In the genomic region with DNA sequence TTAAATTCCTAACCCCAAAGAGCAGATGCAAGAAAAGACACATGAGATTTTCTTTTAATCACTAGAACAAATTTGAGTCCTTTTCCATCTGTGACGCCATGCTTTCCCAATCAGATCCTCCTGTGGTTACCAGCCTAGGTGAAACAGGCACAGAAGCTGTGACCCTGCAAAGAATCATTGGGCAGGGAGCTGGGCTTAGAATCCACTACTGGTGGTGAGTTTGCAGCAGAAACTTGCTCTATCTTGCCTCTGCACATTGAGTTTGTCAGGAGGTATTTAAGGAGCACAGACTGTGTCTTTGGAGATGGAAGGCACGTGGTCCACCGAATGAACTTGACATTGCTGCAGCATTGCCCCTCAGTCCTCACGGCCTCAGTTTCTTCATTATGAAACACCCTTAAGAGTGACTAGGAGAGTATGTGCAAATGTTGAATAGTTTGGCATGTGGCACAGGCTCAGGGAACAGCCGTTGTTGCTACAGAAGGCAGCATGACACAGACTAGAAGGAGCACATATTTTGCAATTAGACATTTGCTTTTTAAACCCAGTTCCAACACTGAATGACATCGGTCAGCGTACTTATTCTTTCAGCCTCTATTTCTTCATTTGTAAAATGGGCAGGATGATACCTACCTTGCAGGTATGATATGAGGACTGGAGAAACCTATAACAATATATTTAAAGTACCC, we compare ENCODE assay signal across 21 cellular contexts.
DNase-seq lines count a peak whose midpoint lies in the region; ATAC-seq and TF ChIP-seq lines count a peak whose summit lies in the region.
"Had no signal": no experiment of that assay in that cellular context is flagged by ENCODE, and none has a peak within 500 bp of the region (broad histone marks: within the 10 kb centered on the region; RNA-seq: fewer than 3 reads in every experiment).

No MANE protein-coding gene starts in this region.

- WGBS in ovary, 3 donors, result 80 to 95% (median 95%) methylated on average over 7 of the region's 7 CpGs

- peaks cover 88% of the 10 kb centered on the region for H3K4me1 Mint-ChIP-seq in nephron
- H3K4me1 Mint-ChIP-seq: activated CD8-positive, alpha-beta memory T cell treated with anti-CD3 and anti-CD28 coated beads, Interleukin-2, amount 10 ng/mL, durations not matched to agents 7 days and 5 days; stimulated activated effector memory CD8-positive, alpha-beta T cell treated with anti-CD3 and anti-CD28 coated beads, Interleukin-12 subunit alpha, Interleukin-12 subunit beta, amount 100 ng/mL, for 72 hours; T-cell had no signal

- H3K4me3 ChIP-seq in dorsolateral prefrontal cortex (no peak overlapping the region), ovary (no peak overlapping the region)
- H3K4me3 ChIP-seq: coronary artery, suprapubic skin, vagina had no signal

- no peaks in the 10 kb centered on the region for H3K9me3 Mint-ChIP-seq in nephron
- H3K9me3 Mint-ChIP-seq: nephron progenitor cell; stimulated activated effector memory CD8-positive, alpha-beta T cell treated with anti-CD3 and anti-CD28 coated beads, Interleukin-12 subunit alpha, Interleukin-12 subunit beta, amount 100 ng/mL, for 72 hours; T-cell had no signal

- no peaks in the 10 kb centered on the region for H3K36me3 Mint-ChIP-seq in nephron (ENCODE audit: low read depth)
- H3K36me3 Mint-ChIP-seq: activated CD8-positive, alpha-beta memory T cell treated with anti-CD3 and anti-CD28 coated beads, Interleukin-2, amount 10 ng/mL, durations not matched to agents 7 days and 5 days; stimulated activated effector memory CD8-positive, alpha-beta T cell treated with anti-CD3 and anti-CD28 coated beads, Interleukin-12 subunit alpha, Interleukin-12 subunit beta, amount 100 ng/mL, for 72 hours; T-cell had no signal

- intact Hi-C loops in dorsolateral prefrontal cortex (cut with DNase I), result no loop called here
- intact Hi-C loops in ovary (cut with DNase I), result no loop called here
- intact Hi-C loops in posterior vena cava (cut with DNase I), result no loop called here

- peaks cover 6% of the 10 kb centered on the region for H3K27me3 Mint-ChIP-seq in nephron (ENCODE audit: low read depth)

- no peak for TF ChIP-seq EP300 in ovary (IDR thresholded peaks at IDR 0.05)

- POLR2A ChIA-PET in RWPE1 (lab: Yijun Ruan, JAX; ENCODE audit: low non-redundant PET), result no interaction called here

- peaks cover 9% of the 10 kb centered on the region for H3K4me1 ChIP-seq in ovary (ENCODE audit: insufficient read depth)

- H3K27ac ChIP-seq in RWPE1, result peak overlapping the region; percentile 38; the same call in 1 of the 2 replicates
- H3K27ac ChIP-seq in dorsolateral prefrontal cortex, result peak overlapping the region in 37 of 59 donors; percentile 4 to 73 (median 38)
- no peak overlapping the region for H3K27ac ChIP-seq in ovary
- H3K27ac ChIP-seq: coronary artery, suprapubic skin, vagina had no signal

- no peak for TF ChIP-seq CTCF in RWPE1 (conservative IDR thresholded peaks at IDR 0.05; ENCODE audit: low read depth)
- no peak for TF ChIP-seq CTCF in dorsolateral prefrontal cortex (IDR thresholded peaks at IDR 0.05 in 54 of 56, conservative IDR thresholded peaks at IDR 0.05 in 2 of 56; ENCODE audit: low read depth in 1 of 56, partially characterized antibody in 56 of 56)
- no peak for TF ChIP-seq CTCF in nephron (IDR thresholded peaks at IDR 0.05; ENCODE audit: unreplicated experiment in 3 of 3)
- TF ChIP-seq CTCF in ovary (IDR thresholded peaks at IDR 0.05), result no peak

- no peak for ATAC-seq in HG03571 (IDR thresholded peaks at IDR 0.05; ENCODE audit: unreplicated experiment)
- ATAC-seq: activated CD8-positive, alpha-beta memory T cell treated with anti-CD3 and anti-CD28 coated beads, Interleukin-2, amount 10 ng/mL, durations not matched to agents 7 days and 5 days; stimulated activated effector memory CD8-positive, alpha-beta T cell treated with anti-CD3 and anti-CD28 coated beads, Interleukin-12 subunit alpha, Interleukin-12 subunit beta, amount 100 ng/mL, for 72 hours; T-cell had no signal

- no peaks in the 10 kb centered on the region for H3K36me3 ChIP-seq in ovary
- H3K36me3 ChIP-seq: vagina had no signal

- H3K27me3 ChIP-seq in dorsolateral prefrontal cortex (no peaks in the 10 kb centered on the region), ovary (no peaks in the 10 kb centered on the region)
- H3K27me3 ChIP-seq: suprapubic skin, vagina had no signal

- DNase-seq in Ammon's horn (ENCODE audit: low spot score) (peak; percentile 48), RWPE1 (ENCODE audit: low spot score) (no peak), dorsolateral prefrontal cortex (no peak), ovary (no peak), posterior vena cava (ENCODE audit: low spot score) (no peak)
- DNase-seq: activated CD4-positive, alpha-beta T cell treated with anti-CD3 and anti-CD28 coated beads for 48 hours; activated CD8-positive, alpha-beta memory T cell treated with anti-CD3 and anti-CD28 coated beads, Interleukin-2, amount 10 ng/mL, durations not matched to agents 7 days and 5 days; activated naive CD4-positive, alpha-beta T cell treated with anti-CD3 and anti-CD28 coated beads, Interleukin-2, amount 50 U/mL, for 16 hours; head of caudate nucleus; NCI-H446; nephron progenitor cell; OCI-M1; SHP77; stimulated activated CD4-positive, alpha-beta T cell treated with anti-CD3 and anti-CD28 coated beads, Interleukin-1b, Interleukin-23, amount 100 ng/mL, for 48 hours; T-cell had no signal

- CTCF ChIA-PET in RWPE1 (lab: Yijun Ruan, JAX), result interaction anchor here (0.6 to 0.8 kb wide), 2 partner anchors 11 to 381 kb away, joined by 3 read pairs; no protein-coding TSS in a partner anchor

- H3K4me3 Mint-ChIP-seq in nephron, result no peak overlapping the region
- H3K4me3 Mint-ChIP-seq: activated CD8-positive, alpha-beta memory T cell treated with anti-CD3 and anti-CD28 coated beads, Interleukin-2, amount 10 ng/mL, durations not matched to agents 7 days and 5 days; nephron progenitor cell; stimulated activated effector memory CD8-positive, alpha-beta T cell treated with anti-CD3 and anti-CD28 coated beads, Interleukin-12 subunit alpha, Interleukin-12 subunit beta, amount 100 ng/mL, for 72 hours; T-cell had no signal

- TF ChIP-seq POLR2A in ovary (IDR thresholded peaks at IDR 0.05), result no peak

- peak overlapping the region; percentile 65 to 82 (median 81) for H3K27ac Mint-ChIP-seq in nephron
- H3K27ac Mint-ChIP-seq: activated CD8-positive, alpha-beta memory T cell treated with anti-CD3 and anti-CD28 coated beads, Interleukin-2, amount 10 ng/mL, durations not matched to agents 7 days and 5 days; nephron progenitor cell; stimulated activated effector memory CD8-positive, alpha-beta T cell treated with anti-CD3 and anti-CD28 coated beads, Interleukin-12 subunit alpha, Interleukin-12 subunit beta, amount 100 ng/mL, for 72 hours; T-cell had no signal

- no peaks in the 10 kb centered on the region for H3K9me3 ChIP-seq in ovary
- H3K9me3 ChIP-seq: suprapubic skin, vagina had no signal

Comparison
In these comparisons a context has a peak if more than half of its experiments do, and no peak if none do; other contexts are left out.
1. H3K27ac ChIP-seq: peak in RWPE1 (single experiment) and dorsolateral prefrontal cortex (37 of 59); none in ovary (0 of 2).